25 cellular contexts compared by ENCODE assay signal in the genomic region with DNA sequence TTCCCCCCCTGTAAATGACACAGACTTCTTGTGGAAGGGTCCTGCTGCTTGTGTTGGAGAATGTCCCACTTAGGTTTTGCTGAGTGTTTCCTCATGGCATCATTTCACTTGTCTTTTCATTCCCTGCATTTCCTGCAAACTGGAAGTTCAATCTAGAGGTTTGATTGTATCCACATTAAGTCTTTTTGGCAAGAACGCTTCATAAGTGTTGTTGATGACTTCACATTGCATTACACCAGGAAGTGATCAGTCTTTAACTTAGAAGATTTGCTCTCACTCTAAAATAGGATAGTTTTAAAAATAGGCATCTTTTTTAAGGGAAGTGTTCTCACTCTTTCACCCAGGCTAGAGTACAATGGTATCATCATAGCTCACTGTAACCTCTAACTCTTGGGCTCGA.
"Had no signal": no experiment of that assay in that cellular context is flagged by ENCODE, and none has a peak within 500 bp of the region (broad histone marks: within the 10 kb centered on the region; RNA-seq: fewer than 3 reads in every experiment).

No MANE protein-coding gene starts in this region.

- H3K4me3 Mint-ChIP-seq: endodermal cell, immature natural killer cell, natural killer cell had no signal

- H3K9me3 Mint-ChIP-seq: endodermal cell, immature natural killer cell, natural killer cell had no signal

- H2AFZ ChIP-seq: hepatocyte had no signal

- H3K4me3 ChIP-seq: colonic mucosa, hepatocyte, left lung, lung, ovary, prostate gland, right atrium auricular region, spleen had no signal

- H3K27ac Mint-ChIP-seq: endodermal cell, immature natural killer cell, natural killer cell had no signal

- H3K36me3 Mint-ChIP-seq: immature natural killer cell, natural killer cell had no signal

- H3K27me3 ChIP-seq: colonic mucosa, foreskin keratinocyte, hepatocyte, left lung, neutrophil, ovary, right atrium auricular region, spleen had no signal

- H3K27ac ChIP-seq: colonic mucosa, epithelial cell of prostate, foreskin keratinocyte, hepatocyte, left lung, neutrophil, ovary, prostate gland, right atrium auricular region, spleen, VCaP had no signal

- ATAC-seq: activated naive CD4-positive, alpha-beta T cell treated with anti-CD3 and anti-CD28 coated beads, Interleukin-2, amount 50 U/mL, for 72 hours; foreskin keratinocyte; left lung; natural killer cell had no signal

- H3K4me2 ChIP-seq: hepatocyte had no signal

- FAIRE-seq: bronchial epithelial cell had no signal

- H3K36me3 ChIP-seq: colonic mucosa, left lung, neutrophil, ovary, prostate gland, right atrium auricular region, spleen had no signal

- DNase-seq: activated CD4-positive, alpha-beta T cell treated with anti-CD3 and anti-CD28 coated beads, Interleukin-2, amount 50 U/mL, for 1 hour; activated CD4-positive, CD25-positive, alpha-beta regulatory T cell treated with anti-CD3 and anti-CD28 coated beads, Interleukin-2, amount 50 U/mL, for 72 hours; activated gamma-delta T cell treated with Interleukin-2 at 50 U/mL for 16 hours; activated T-cell treated with anti-CD3 and anti-CD28 coated beads, Interleukin-2, amount 50 U/mL, for 1 hour; amygdala; colonic mucosa; endodermal cell; foreskin keratinocyte; immature natural killer cell; kidney glomerular epithelial cell; left lung; natural killer cell; ovary; spleen; stimulated activated CD4-positive, alpha-beta T cell treated with anti-CD3 and anti-CD28 coated beads, Interleukin-4, amount 100 ng/mL, for 1 hour; stimulated activated naive CD4-positive, alpha-beta T cell had no signal

- H3K9me3 ChIP-seq: colonic mucosa, left lung, neutrophil, ovary, prostate gland, right atrium auricular region, spleen had no signal

- H3K4me1 ChIP-seq: colonic mucosa, foreskin keratinocyte, left lung, prostate gland, right atrium auricular region had no signal
